ENCODE assay signal across 9 cellular contexts in the genomic region with DNA sequence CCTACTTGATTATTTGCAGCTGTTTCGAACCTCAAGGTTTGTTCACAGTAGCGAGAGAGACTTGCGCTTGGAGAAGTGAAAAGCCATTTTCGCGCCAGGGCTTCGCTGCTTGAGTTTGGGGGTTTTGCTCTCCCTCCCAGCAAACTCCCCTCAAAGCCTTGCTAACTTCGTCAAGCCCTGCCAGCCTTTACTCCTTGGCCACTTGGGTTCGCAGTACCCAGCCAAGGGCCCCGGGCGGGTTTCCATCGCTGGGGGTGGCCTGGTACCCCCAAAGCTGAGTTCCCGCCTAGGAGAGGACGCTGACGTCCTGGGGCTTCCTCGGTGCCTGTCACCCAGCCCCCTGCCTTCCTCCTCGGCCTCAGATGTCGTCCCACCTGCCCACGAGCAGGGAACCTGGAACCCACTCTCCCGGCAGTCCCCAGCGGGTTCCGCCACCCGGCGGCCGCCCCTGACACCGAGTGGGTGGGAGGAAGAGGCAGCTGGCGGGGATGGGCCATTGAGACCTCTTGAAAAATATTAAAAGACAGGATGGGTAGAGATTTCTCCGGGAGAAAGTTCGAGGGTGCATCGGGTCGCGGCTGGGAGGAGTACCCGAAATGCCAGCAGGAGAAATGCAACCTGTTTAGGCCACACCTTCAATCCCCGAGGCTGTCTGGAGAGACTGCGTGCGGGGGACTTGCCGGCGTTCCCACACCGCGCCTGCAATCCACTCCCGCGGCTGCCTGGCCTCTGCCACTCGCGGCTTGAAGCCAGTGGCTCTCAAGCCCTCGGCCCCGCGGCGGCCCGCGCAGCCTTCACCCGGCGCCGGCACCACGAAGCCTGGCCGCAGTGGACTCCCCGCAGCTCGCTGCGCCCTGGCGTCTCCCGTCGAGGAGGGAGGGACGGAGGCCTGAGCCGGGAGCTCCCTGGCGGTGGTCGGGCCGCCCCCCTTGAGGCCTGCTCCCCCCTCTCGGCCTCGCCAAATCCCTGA. TPM values are rescaled to one million over a fixed set of nuclear protein-coding genes. Genes with fewer than 3 reads are reported as not detected.
A peak's percentile ranks its signal among the peaks of the same experiment; 100 is the strongest.
DNase-seq lines count a peak whose midpoint lies in the region; ATAC-seq and TF ChIP-seq lines count a peak whose summit lies in the region.
"Had no signal": no experiment of that assay in that cellular context is flagged by ENCODE, and none has a peak within 500 bp of the region (broad histone marks: within the 10 kb centered on the region; RNA-seq: fewer than 3 reads in every experiment).

No MANE protein-coding gene starts in this region.

- H3K36me3 Mint-ChIP-seq in stimulated activated naive B cell treated with anti-CD40 and anti-IgM and Interleukin-4, amounts not matched to agents 10 μg/mL and 1 μg/mL and 100 μg/mL, for 72 hours, result peaks cover 0 to 2% of the 10 kb centered on the region in 2 donors

- H3K27ac Mint-ChIP-seq in stimulated activated naive B cell treated with anti-CD40 and anti-IgM and Interleukin-4, amounts not matched to agents 10 μg/mL and 1 μg/mL and 100 μg/mL, for 72 hours, result no peak overlapping the region

- ATAC-seq in GM18861 (IDR thresholded peaks at IDR 0.05; ENCODE audit: unreplicated experiment), result no peak
- no peak for ATAC-seq in stimulated activated naive B cell treated with anti-CD40 and anti-IgM and Interleukin-4, amounts not matched to agents 10 μg/mL and 1 μg/mL and 100 μg/mL, for 72 hours (replicated peaks)

- no peaks in the 10 kb centered on the region for H3K9me3 Mint-ChIP-seq in stimulated activated naive B cell treated with anti-CD40 and anti-IgM and Interleukin-4, amounts not matched to agents 10 μg/mL and 1 μg/mL and 100 μg/mL, for 72 hours

- H3K4me1 Mint-ChIP-seq in stimulated activated naive B cell treated with anti-CD40 and anti-IgM and Interleukin-4, amounts not matched to agents 10 μg/mL and 1 μg/mL and 100 μg/mL, for 72 hours, result peaks cover 5% of the 10 kb centered on the region in 2 donors

- H3K4me3 Mint-ChIP-seq in stimulated activated naive B cell treated with anti-CD40 and anti-IgM and Interleukin-4, amounts not matched to agents 10 μg/mL and 1 μg/mL and 100 μg/mL, for 72 hours, result no peak overlapping the region

- peaks cover 52 to 83% of the 10 kb centered on the region in 2 donors for H3K27me3 Mint-ChIP-seq in stimulated activated naive B cell treated with anti-CD40 and anti-IgM and Interleukin-4, amounts not matched to agents 10 μg/mL and 1 μg/mL and 100 μg/mL, for 72 hours

- peak overlapping the region; percentile 42 for H3K27ac ChIP-seq in substantia nigra (ENCODE audit: low read depth, low read length, poor library complexity, severe bottlenecking)
- H3K27ac ChIP-seq: SJSA1 had no signal

- TF ChIP-seq CTCF in HFF-Myc (IDR thresholded peaks at IDR 0.05; ENCODE audit: low read depth, low read length, missing control alignments), result no peak

- DNase-seq in HFF-Myc (ENCODE audit: extremely low read depth, low read depth), result no peak
- DNase-seq in dermis blood vessel endothelial cell, result peak; percentile 64
- DNase-seq in left kidney (ENCODE audit: low read depth, low spot score), result peak; percentile 86
- DNase-seq in substantia nigra (lab: John Stamatoyannopoulos, UW), result no peak
- DNase-seq in NCI-H1436 (lab: John Stamatoyannopoulos, UW), result no peak
- no peak for DNase-seq in activated naive CD4-positive, alpha-beta T cell treated with anti-CD3 and anti-CD28 coated beads, Interleukin-2, amount 50 U/mL, for 16 hours
- no peak for DNase-seq in stimulated activated naive B cell treated with anti-CD40 and anti-IgM and Interleukin-4, amounts not matched to agents 10 μg/mL and 1 μg/mL and 100 μg/mL, for 72 hours

- peak overlapping the region; percentile 44 for H3K4me3 ChIP-seq in HFF-Myc (replicated peaks; ENCODE audit: low read depth, low read length)
- H3K4me3 ChIP-seq: SJSA1 had no signal

RNA-seq across cellular contexts. Expression of a gene that starts 8.8 kb away (rescaled TPM):
- total RNA-seq in dermis blood vessel endothelial cell, result 14.0 and 36.6 TPM in 2 replicates

Comparison
In these comparisons a context has a peak if more than half of its experiments do, and no peak if none do; other contexts are left out.
1. DNase-seq: peak in dermis blood vessel endothelial cell (single experiment) and left kidney (single experiment); none in HFF-Myc (single experiment), substantia nigra (0 of 49), NCI-H1436 (single experiment), activated naive CD4-positive, alpha-beta T cell treated with anti-CD3 and anti-CD28 coated beads, Interleukin-2, amount 50 U/mL, for 16 hours (single experiment) and stimulated activated naive B cell treated with anti-CD40 and anti-IgM and Interleukin-4, amounts not matched to agents 10 μg/mL and 1 μg/mL and 100 μg/mL, for 72 hours (single experiment).